1 cellular context compared by ENCODE assay signal in the genomic region with DNA sequence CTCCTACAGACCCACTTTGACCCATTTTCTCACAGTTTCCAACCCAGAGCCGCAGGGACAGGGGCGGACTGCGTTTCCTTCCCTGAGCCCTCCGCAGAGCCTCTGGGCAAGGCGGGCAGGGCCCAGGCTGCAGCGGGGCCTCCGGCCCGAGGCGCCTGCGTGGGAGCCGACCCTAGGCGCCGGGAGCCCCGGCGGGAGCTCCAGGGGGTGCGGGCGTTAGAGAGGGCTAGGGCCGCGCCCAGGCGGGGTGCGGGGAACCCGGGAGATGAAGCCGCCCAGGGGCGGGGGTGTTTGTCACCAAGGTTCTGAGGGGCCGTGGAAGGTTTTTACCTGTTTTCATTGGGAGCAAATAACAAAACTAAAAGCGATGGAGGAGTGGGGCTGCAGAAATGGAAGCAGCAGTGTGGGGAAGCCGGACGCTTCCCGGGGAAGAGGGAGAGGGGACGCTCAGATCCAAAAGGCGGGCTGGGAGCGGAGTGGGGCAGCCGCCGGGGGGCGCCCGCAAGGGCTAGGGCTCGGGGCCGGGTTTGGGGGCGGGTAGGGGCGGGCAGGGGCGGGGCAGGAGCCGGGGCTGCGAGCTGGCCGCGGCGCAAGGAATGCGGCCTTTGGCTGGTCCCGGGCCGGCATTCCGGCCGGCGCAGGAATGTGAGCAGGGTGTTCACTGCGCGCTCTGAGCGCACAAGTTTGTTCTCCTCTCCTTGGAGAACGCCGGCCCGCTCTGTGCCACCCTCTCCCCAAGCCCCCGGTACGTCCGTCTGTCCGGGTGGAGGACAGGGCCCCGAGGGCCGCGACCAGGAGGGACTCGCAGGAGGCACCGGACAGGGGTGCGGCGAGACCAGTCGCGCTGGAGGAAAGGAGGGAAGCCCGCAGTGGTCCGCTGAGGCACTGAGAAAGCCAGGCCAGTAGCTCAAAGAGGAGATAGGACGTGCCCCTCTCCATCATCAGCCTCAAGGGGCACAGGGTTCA.
TF ChIP-seq lines count a peak whose summit lies in the region.

No MANE protein-coding gene starts in this region.

TF ChIP-seq in HepG2, 621 proteins besides CTCF, POLR2A, EP300 and RAD21 (continued from another document and continues in another):
- TF ChIP-seq THAP8 (CRISPR knock-in tag; IDR thresholded peaks at IDR 0.05; ENCODE audit: borderline replicate concordance) (no peak), E2F5 (CRISPR knock-in tag; conservative IDR thresholded peaks at IDR 0.05) (0 out of 2 replicates have a peak, but pooled peaks have one; percentile 43), ZNF766 (CRISPR knock-in tag; IDR thresholded peaks at IDR 0.05; ENCODE audit: borderline replicate concordance) (no peak), BRCA1 (CRISPR knock-in tag; IDR thresholded peaks at IDR 0.05) (no peak), ZNF773 (CRISPR knock-in tag; IDR thresholded peaks at IDR 0.05; ENCODE audit: borderline replicate concordance) (no peak), PHF21A (CRISPR knock-in tag; IDR thresholded peaks at IDR 0.05) (0 out of 2 replicates have a peak, but pooled peaks have one; percentile 37), ZNF510 (CRISPR knock-in tag; IDR thresholded peaks at IDR 0.05; ENCODE audit: low read depth) (0 out of 2 replicates have a peak, but pooled peaks have one; percentile 40), ZFP37 (CRISPR knock-in tag; IDR thresholded peaks at IDR 0.05; ENCODE audit: borderline replicate concordance) (no peak), SOX6 (IDR thresholded peaks at IDR 0.05) (no peak), SOX6 (CRISPR knock-in tag; IDR thresholded peaks at IDR 0.05) (peak; percentile 49; the same call in 1 of the 2 replicates), BCL6 (CRISPR knock-in tag; IDR thresholded peaks at IDR 0.05) (peak; percentile 33; the same call in 1 of the 2 replicates), ATF6 (CRISPR knock-in tag; conservative IDR thresholded peaks at IDR 0.05) (no peak), NR3C1 (CRISPR knock-in tag; IDR thresholded peaks at IDR 0.05) (no peak), ZNF7 (CRISPR knock-in tag; IDR thresholded peaks at IDR 0.05) (no peak), ZSCAN22 (CRISPR knock-in tag; IDR thresholded peaks at IDR 0.05) (no peak), MTF1 (CRISPR knock-in tag; IDR thresholded peaks at IDR 0.05) (no peak), ZNF414 (CRISPR knock-in tag; IDR thresholded peaks at IDR 0.05) (no peak), TAF15 (IDR thresholded peaks at IDR 0.05; ENCODE audit: low read depth, low read length, poor library complexity, severe bottlenecking) (no peak), SPEN (CRISPR knock-in tag; IDR thresholded peaks at IDR 0.05; ENCODE audit: low read depth) (no peak), RBFOX2 (IDR thresholded peaks at IDR 0.05; ENCODE audit: low read depth, low read length) (peak; percentile 44; the same call in 1 of the 2 replicates), MBNL3 (CRISPR knock-in tag; conservative IDR thresholded peaks at IDR 0.05) (no peak), HNF4A (CRISPR knock-in tag; IDR thresholded peaks at IDR 0.05) (no peak), SP5 (CRISPR knock-in tag; IDR thresholded peaks at IDR 0.05; ENCODE audit: borderline replicate concordance, low read depth) (peak; percentile 40; the same call in 1 of the 2 replicates), RFX5 (IDR thresholded peaks at IDR 0.05; ENCODE audit: low read depth, low read length) (no peak), ATF1 (CRISPR knock-in tag; IDR thresholded peaks at IDR 0.05) (no peak), THAP11 (CRISPR knock-in tag; IDR thresholded peaks at IDR 0.05) (no peak), ZNF879 (CRISPR knock-in tag; IDR thresholded peaks at IDR 0.05) (no peak), ELF1 (CRISPR knock-in tag; IDR thresholded peaks at IDR 0.05) (no peak), MEF2D (CRISPR knock-in tag; IDR thresholded peaks at IDR 0.05) (no peak), ZNF256 (CRISPR knock-in tag; conservative IDR thresholded peaks at IDR 0.05) (no peak), FOSL2 (CRISPR knock-in tag; IDR thresholded peaks at IDR 0.05) (no peak), NR2F1 (CRISPR knock-in tag; IDR thresholded peaks at IDR 0.05) (no peak), TAF1 (CRISPR knock-in tag; IDR thresholded peaks at IDR 0.05) (peak; percentile 47), MLX (CRISPR knock-in tag; IDR thresholded peaks at IDR 0.05) (no peak)
- TF ChIP-seq, protein P1, sequence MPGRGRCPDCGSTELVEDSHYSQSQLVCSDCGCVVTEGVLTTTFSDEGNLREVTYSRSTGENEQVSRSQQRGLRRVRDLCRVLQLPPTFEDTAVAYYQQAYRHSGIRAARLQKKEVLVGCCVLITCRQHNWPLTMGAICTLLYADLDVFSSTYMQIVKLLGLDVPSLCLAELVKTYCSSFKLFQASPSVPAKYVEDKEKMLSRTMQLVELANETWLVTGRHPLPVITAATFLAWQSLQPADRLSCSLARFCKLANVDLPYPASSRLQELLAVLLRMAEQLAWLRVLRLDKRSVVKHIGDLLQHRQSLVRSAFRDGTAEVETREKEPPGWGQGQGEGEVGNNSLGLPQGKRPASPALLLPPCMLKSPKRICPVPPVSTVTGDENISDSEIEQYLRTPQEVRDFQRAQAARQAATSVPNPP (CRISPR knock-in tag; IDR thresholded peaks at IDR 0.05) = no peak
- TF ChIP-seq, protein P2, sequence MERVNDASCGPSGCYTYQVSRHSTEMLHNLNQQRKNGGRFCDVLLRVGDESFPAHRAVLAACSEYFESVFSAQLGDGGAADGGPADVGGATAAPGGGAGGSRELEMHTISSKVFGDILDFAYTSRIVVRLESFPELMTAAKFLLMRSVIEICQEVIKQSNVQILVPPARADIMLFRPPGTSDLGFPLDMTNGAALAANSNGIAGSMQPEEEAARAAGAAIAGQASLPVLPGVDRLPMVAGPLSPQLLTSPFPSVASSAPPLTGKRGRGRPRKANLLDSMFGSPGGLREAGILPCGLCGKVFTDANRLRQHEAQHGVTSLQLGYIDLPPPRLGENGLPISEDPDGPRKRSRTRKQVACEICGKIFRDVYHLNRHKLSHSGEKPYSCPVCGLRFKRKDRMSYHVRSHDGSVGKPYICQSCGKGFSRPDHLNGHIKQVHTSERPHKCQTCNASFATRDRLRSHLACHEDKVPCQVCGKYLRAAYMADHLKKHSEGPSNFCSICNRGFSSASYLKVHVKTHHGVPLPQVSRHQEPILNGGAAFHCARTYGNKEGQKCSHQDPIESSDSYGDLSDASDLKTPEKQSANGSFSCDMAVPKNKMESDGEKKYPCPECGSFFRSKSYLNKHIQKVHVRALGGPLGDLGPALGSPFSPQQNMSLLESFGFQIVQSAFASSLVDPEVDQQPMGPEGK (CRISPR knock-in tag; IDR thresholded peaks at IDR 0.05) = no peak
- TF ChIP-seq, protein P3, sequence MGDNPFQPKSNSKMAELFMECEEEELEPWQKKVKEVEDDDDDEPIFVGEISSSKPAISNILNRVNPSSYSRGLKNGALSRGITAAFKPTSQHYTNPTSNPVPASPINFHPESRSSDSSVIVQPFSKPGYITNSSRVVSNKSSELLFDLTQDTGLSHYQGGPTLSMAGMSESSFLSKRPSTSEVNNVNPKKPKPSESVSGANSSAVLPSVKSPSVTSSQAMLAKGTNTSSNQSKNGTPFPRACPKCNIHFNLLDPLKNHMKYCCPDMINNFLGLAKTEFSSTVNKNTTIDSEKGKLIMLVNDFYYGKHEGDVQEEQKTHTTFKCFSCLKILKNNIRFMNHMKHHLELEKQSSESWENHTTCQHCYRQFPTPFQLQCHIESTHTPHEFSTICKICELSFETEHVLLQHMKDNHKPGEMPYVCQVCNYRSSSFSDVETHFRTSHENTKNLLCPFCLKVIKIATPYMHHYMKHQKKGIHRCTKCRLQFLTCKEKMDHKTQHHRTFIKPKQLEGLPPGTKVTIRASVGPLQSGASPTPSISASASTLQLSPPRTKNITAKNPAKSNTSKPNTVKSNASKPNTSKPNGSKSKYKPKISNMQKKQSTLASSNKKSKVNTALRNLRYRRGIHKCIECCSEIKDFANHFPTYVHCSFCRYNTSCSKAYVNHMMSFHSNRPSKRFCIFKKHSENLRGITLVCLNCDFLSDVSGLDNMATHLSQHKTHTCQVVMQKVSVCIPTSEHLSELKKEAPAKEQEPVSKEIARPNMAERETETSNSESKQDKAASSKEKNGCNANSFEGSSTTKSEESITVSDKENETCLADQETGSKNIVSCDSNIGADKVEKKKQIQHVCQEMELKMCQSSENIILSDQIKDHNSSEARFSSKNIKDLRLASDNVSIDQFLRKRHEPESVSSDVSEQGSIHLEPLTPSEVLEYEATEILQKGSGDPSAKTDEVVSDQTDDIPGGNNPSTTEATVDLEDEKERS (CRISPR knock-in tag; IDR thresholded peaks at IDR 0.05) = no peak
- TF ChIP-seq, protein P4, sequence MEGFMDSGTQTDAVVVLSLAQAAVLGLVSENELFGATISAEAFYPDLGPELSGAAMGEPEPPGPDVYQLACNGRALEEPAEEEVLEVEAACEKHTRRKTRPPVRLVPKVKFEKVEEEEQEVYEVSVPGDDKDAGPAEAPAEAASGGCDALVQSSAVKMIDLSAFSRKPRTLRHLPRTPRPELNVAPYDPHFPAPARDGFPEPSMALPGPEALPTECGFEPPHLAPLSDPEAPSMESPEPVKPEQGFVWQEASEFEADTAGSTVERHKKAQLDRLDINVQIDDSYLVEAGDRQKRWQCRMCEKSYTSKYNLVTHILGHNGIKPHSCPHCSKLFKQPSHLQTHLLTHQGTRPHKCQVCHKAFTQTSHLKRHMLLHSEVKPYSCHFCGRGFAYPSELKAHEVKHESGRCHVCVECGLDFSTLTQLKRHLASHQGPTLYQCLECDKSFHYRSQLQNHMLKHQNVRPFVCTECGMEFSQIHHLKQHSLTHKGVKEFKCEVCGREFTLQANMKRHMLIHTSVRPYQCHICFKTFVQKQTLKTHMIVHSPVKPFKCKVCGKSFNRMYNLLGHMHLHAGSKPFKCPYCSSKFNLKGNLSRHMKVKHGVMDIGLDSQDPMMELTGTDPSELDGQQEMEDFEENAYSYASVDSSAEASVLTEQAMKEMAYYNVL (CRISPR knock-in tag; IDR thresholded peaks at IDR 0.05; ENCODE audit: borderline replicate concordance) = peak; percentile 64; the same call in 1 of the 2 replicates
- TF ChIP-seq, protein P5, sequence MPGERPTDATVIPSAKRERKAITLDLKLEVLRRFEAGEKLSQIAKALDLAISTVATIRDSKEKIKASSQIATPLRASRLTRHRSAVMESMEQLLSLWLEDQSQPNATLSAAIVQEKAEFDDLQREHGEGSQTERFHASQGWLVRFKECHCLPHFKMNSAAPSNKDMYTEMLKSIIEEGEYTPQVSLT (CRISPR knock-in tag; IDR thresholded peaks at IDR 0.05; ENCODE audit: borderline replicate concordance, low read depth) = no peak
- TF ChIP-seq, protein P6, sequence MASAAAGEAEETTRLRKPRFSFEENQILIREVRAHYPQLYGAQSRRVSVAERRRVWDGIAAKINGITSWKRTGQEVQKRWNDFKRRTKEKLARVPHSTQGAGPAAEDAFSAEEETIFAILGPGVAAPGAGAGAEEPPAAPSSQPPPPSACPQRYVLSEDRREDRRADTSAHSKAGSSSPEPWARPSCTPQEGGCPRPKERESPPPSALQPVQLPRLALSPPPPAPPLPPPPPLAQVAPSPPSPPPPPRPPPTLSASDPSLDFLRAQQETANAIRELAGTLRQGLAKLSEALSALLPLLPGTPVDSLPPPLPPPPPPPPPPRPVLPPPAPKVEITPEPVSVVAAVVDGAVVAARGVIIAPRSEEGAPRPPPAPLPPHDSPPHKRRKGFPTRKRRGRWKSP (CRISPR knock-in tag; IDR thresholded peaks at IDR 0.05) = peak; percentile 59; the same call in 1 of the 2 replicates
